ENCODE assay signal across 20 cellular contexts in the genomic region with DNA sequence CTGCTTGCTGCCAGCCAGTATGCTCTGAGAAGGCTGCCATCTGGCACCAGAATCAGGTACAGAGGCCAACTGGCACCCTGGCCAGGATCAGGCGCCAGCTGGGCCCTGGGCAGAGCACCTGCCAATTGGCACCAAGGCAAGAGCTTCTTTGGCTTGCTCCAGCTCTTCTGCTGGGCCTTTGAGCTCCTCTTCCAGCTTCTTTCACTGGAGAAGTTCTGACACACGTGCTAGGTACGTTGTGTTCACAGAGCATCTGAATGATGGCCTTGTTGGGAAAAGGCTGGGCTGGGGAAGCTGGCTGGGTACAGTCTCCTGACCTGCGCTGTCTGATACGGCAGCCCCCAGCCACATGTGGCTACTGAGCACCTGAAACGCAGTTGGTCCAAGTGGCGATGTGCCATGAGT. TPM values are rescaled to one million over a fixed set of nuclear protein-coding genes. Genes with fewer than 3 reads are reported as not detected.
A peak's percentile ranks its signal among the peaks of the same experiment; 100 is the strongest.
DNase-seq lines count a peak whose midpoint lies in the region; ATAC-seq, FAIRE-seq and TF ChIP-seq lines count a peak whose summit lies in the region.
"Had no signal": no experiment of that assay in that cellular context is flagged by ENCODE, and none has a peak within 500 bp of the region (broad histone marks: within the 10 kb centered on the region; RNA-seq: fewer than 3 reads in every experiment).

No MANE protein-coding gene starts in this region.

- H3K36me3 ChIP-seq in body of pancreas (replicated peaks in 1 of 2; ENCODE audit: insufficient read depth in 1 of 2, low read depth in 2 of 2), result no peaks in the 10 kb centered on the region
- H3K36me3 ChIP-seq in sigmoid colon, result no peaks in the 10 kb centered on the region
- no peaks in the 10 kb centered on the region for H3K36me3 ChIP-seq in kidney (ENCODE audit: control insufficient read depth in 1 of 2, insufficient read depth in 2 of 2, low read length in 2 of 2)
- H3K36me3 ChIP-seq: BLaER1 treated with 17β-estradiol and CSF1 and Interleukin-3, amounts not matched to agents 10 nM and 100 nM; uterus had no signal

- H3K9me3 ChIP-seq in body of pancreas, result no peaks in the 10 kb centered on the region
- no peaks in the 10 kb centered on the region for H3K9me3 ChIP-seq in right cardiac atrium (ENCODE audit: control insufficient read depth, low read length)
- H3K9me3 ChIP-seq in sigmoid colon, result no peaks in the 10 kb centered on the region
- H3K9me3 ChIP-seq in T-helper 17 cell (ENCODE audit: control insufficient read depth, low read length, poor library complexity, severe bottlenecking), result no peaks in the 10 kb centered on the region
- H3K9me3 ChIP-seq in kidney (ENCODE audit: control insufficient read depth in 1 of 2, low read length in 2 of 2), result no peaks in the 10 kb centered on the region
- H3K9me3 ChIP-seq: BLaER1 treated with 17β-estradiol and CSF1 and Interleukin-3, amounts not matched to agents 10 nM and 100 nM; uterus had no signal

- TF ChIP-seq POLR2A in body of pancreas (IDR thresholded peaks at IDR 0.05) (no peak), sigmoid colon (IDR thresholded peaks at IDR 0.05) (no peak)

- H3K9ac ChIP-seq in kidney (ENCODE audit: low read length in 2 of 2), result no peak overlapping the region
- H3K9ac ChIP-seq: BLaER1 treated with 17β-estradiol and CSF1 and Interleukin-3, amounts not matched to agents 10 nM and 100 nM had no signal

- H3K27ac ChIP-seq in body of pancreas (peak overlapping the region in 2 of 4 donors; percentile 41 to 67), right cardiac atrium (ENCODE audit: low read length) (peak overlapping the region; percentile 43), sigmoid colon (peak overlapping the region in 3 of 4 donors; percentile 73 to 75 (median 73)), kidney (ENCODE audit: low read depth in 2 of 2, low read length in 2 of 2) (no peak overlapping the region)
- H3K27ac ChIP-seq: BLaER1 treated with 17β-estradiol and CSF1 and Interleukin-3, amounts not matched to agents 10 nM and 100 nM; uterus had no signal

- ATAC-seq in body of pancreas (peak; percentile 97), right cardiac atrium (peak; percentile 86 to 87), T-helper 17 cell (no peak)

- no peaks in the 10 kb centered on the region for H3K4me1 Mint-ChIP-seq in T-helper 17 cell
- H3K4me1 Mint-ChIP-seq: central memory CD8-positive, alpha-beta T cell had no signal

- H3K4me3 ChIP-seq in body of pancreas (no peak overlapping the region), right cardiac atrium (ENCODE audit: low read length) (no peak overlapping the region), sigmoid colon (no peak overlapping the region), kidney (ENCODE audit: low read length in 2 of 2) (no peak overlapping the region)
- H3K4me3 ChIP-seq: BLaER1 treated with 17β-estradiol and CSF1 and Interleukin-3, amounts not matched to agents 10 nM and 100 nM; uterus had no signal

- no peak for FAIRE-seq in kidney (lab: Jason Lieb, UNC)

- peaks cover 54% of the 10 kb centered on the region for H3K27me3 Mint-ChIP-seq in T-helper 17 cell

- intact Hi-C loops in body of pancreas (cut with DNase I) (no loop called here), right cardiac atrium (cut with DNase I) (loop anchor here in 3 of 4 donors (5.0 to 10.0 kb wide), 3 partner anchors 122 to 434 kb away; a partner anchor contains a TSS), sigmoid colon (cut with DNase I) (loop anchor here (1.0 kb wide), 1 partner anchor 12 kb away; no protein-coding TSS in a partner anchor), kidney (cut with DNase I) (no loop called here)

- H3K4me3 Mint-ChIP-seq in T-helper 17 cell, result no peak overlapping the region
- H3K4me3 Mint-ChIP-seq: activated naive CD4-positive, alpha-beta T cell treated with anti-CD3 and anti-CD28 coated beads for 36 hours; central memory CD8-positive, alpha-beta T cell had no signal

- 22 to 28% methylated on average over 6 to 7 of the region's 7 CpGs for WGBS in body of pancreas, 2 donors
- 63% methylated on average over 7 of the region's 7 CpGs for WGBS in right cardiac atrium
- WGBS in sigmoid colon, 2 donors, result 74 to 84% methylated on average over 7 of the region's 7 CpGs

- H3K36me3 Mint-ChIP-seq in T-helper 17 cell (ENCODE audit: low read depth), result no peaks in the 10 kb centered on the region

- H3K27ac Mint-ChIP-seq in T-helper 17 cell, result no peak overlapping the region
- H3K27ac Mint-ChIP-seq: activated naive CD4-positive, alpha-beta T cell treated with anti-CD3 and anti-CD28 coated beads for 36 hours had no signal

- TF ChIP-seq CTCF in body of pancreas (IDR thresholded peaks at IDR 0.05) (peak in 1 of 7 experiments; percentile 5), sigmoid colon (IDR thresholded peaks at IDR 0.05) (no peak), kidney (IDR thresholded peaks at IDR 0.05; ENCODE audit: borderline replicate concordance, extremely low read depth, insufficient read depth) (no peak)

- peak; percentile 62 to 85 (median 73) for TF ChIP-seq EP300 in sigmoid colon (IDR thresholded peaks at IDR 0.05)

- no peaks in the 10 kb centered on the region for H3K27me3 ChIP-seq in body of pancreas
- H3K27me3 ChIP-seq in right cardiac atrium (ENCODE audit: control insufficient read depth, insufficient read depth), result no peaks in the 10 kb centered on the region
- peaks cover 0 to 2% (median 0%) of the 10 kb centered on the region in 3 donors for H3K27me3 ChIP-seq in sigmoid colon
- H3K27me3 ChIP-seq: BLaER1 treated with 17β-estradiol and CSF1 and Interleukin-3, amounts not matched to agents 10 nM and 100 nM; uterus had no signal

- H3K4me1 ChIP-seq in body of pancreas, result peaks cover 25% of the 10 kb centered on the region
- H3K4me1 ChIP-seq in right cardiac atrium (ENCODE audit: control insufficient read depth, insufficient read depth, low read length), result peaks cover 3% of the 10 kb centered on the region
- peaks cover 0 to 40% (median 35%) of the 10 kb centered on the region in 4 donors for H3K4me1 ChIP-seq in sigmoid colon
- no peaks in the 10 kb centered on the region for H3K4me1 ChIP-seq in kidney (ENCODE audit: control insufficient read depth in 1 of 2, insufficient read depth in 1 of 2, low read depth in 1 of 2, low read length in 2 of 2)
- H3K4me1 ChIP-seq: BLaER1 treated with 17β-estradiol and CSF1 and Interleukin-3, amounts not matched to agents 10 nM and 100 nM; uterus had no signal

- DNase-seq in NCI-H1092 (lab: John Stamatoyannopoulos, UW) (peak; percentile 74), body of pancreas (peak; percentile 94 to 97 (median 96)), right cardiac atrium (peak; percentile 60 to 88 (median 84)), sigmoid colon (peak; percentile 96), AG08395 (ENCODE audit: low spot score) (no peak), 8988T (no peak), T-helper 17 cell (no peak), kidney (no peak)
- DNase-seq: activated naive CD4-positive, alpha-beta T cell treated with anti-CD3 and anti-CD28 coated beads for 36 hours; EL; IMR-90; mesenchymal stem cell; NCI-H1417; stimulated activated CD8-positive, alpha-beta memory T cell treated with anti-CD3 and anti-CD28 coated beads, Interleukin-4, amount 100 ng/mL, for 48 hours had no signal

RNA-seq across cellular contexts. Expression of a gene that starts 31.7 kb away (rescaled TPM):
- total RNA-seq in body of pancreas (not detected), right cardiac atrium (not detected), sigmoid colon (not detected), T-helper 17 cell (not detected), kidney (not detected)
- polyA plus RNA-seq in right cardiac atrium (not detected), sigmoid colon (not detected), kidney (ENCODE audit: insufficient read depth, low read depth, low replicate concordance) (not detected)
- total RNA-seq: activated naive CD4-positive, alpha-beta T cell treated with anti-CD3 and anti-CD28 coated beads for 36 hours; epithelial cell of proximal tubule; IMR-90; osteocyte; SK-MEL-5; uterus had no signal
- polyA plus RNA-seq: IMR-90 had no signal

Comparison
In these comparisons a context has a peak if more than half of its experiments do, and no peak if none do; other contexts are left out.
1. DNase-seq: peak in NCI-H1092 (single experiment), body of pancreas (4 of 4), right cardiac atrium (3 of 3) and sigmoid colon (single experiment); none in AG08395 (single experiment), 8988T (single experiment), T-helper 17 cell (0 of 3) and kidney (single experiment).
2. H3K27ac ChIP-seq: peak in right cardiac atrium (single experiment) and sigmoid colon (3 of 4); none in kidney (0 of 2).
3. intact Hi-C loops: an anchor here in right cardiac atrium (5.0 to 10.0 kb wide) and sigmoid colon (1.0 kb wide); none called in body of pancreas and kidney.